12 cellular contexts compared by ENCODE assay signal in genomic region chr2:106124787-106125549, GRCh38.
A peak's percentile ranks its signal among the peaks of the same experiment; 100 is the strongest.
DNase-seq lines count a peak whose midpoint lies in the region; ATAC-seq, FAIRE-seq and TF ChIP-seq lines count a peak whose summit lies in the region.
"Had no signal": no experiment of that assay in that cellular context is flagged by ENCODE, and none has a peak within 500 bp of the region (broad histone marks: within the 10 kb centered on the region; RNA-seq: fewer than 3 reads in every experiment).

No MANE protein-coding gene starts in this region.

- H3K36me3 ChIP-seq in HCT116 (ENCODE audit: control insufficient read depth in 1 of 2, insufficient read depth in 2 of 2, low read length in 2 of 2) (peaks cover 0 to 7% of the 10 kb centered on the region in 2 experiments; a peak in 1 of 4 replicates), small intestine (ENCODE audit: control insufficient read depth in 2 of 2, insufficient read depth in 2 of 2, low read length in 2 of 2) (peaks cover 0 to 2% of the 10 kb centered on the region in 2 donors)

- H3K4me3 Mint-ChIP-seq in WTC11, result no peak overlapping the region

- H3K4me3 ChIP-seq in HCT116 (replicated peaks in 1 of 2; ENCODE audit: low read depth in 1 of 2, low read length in 2 of 2) (no peak overlapping the region), small intestine (ENCODE audit: low read depth in 1 of 2, low read length in 2 of 2) (no peak overlapping the region)

- H3K27ac ChIP-seq in HCT116 (ENCODE audit: low read depth, low read length) (no peak overlapping the region), small intestine (ENCODE audit: low read depth in 1 of 2, low read length in 1 of 2) (peak overlapping the region in 1 of 2 donors; percentile 24)

- intact Hi-C loops in HCT116 (cut with micrococcal nuclease), result no loop called here

- no peak overlapping the region for H3K9ac ChIP-seq in HCT116 (ENCODE audit: low read length)

- BruUV-seq in HCT116 (replicated peaks; lab: Mats Ljungman, UMichigan), result no TSS peak

- no peak for TF ChIP-seq POLR2A in HCT116 (IDR thresholded peaks at IDR 0.05; ENCODE audit: borderline replicate concordance, extremely low read depth, insufficient read depth, insufficient read length)

- CTCF ChIA-PET in HCT116 (lab: Charles Lee), result no interaction called here
- CTCF ChIA-PET in WTC11 (lab: Charles Lee), result interaction anchor here (1.4 kb wide), 1 partner anchor 20 kb away, joined by 4 read pairs; no protein-coding TSS in a partner anchor

- RAD21 ChIA-PET in HCT116 (lab: Charles Lee; ENCODE audit: low non-redundant PET in 1 of 2, low total read pairs in 2 of 2, uncharacterized antibody in 2 of 2, unreplicated experiment in 2 of 2), result no interaction called here

- no peak overlapping the region; the same call in 1 of the 2 replicates for H3K27ac Mint-ChIP-seq in WTC11

- no peaks in the 10 kb centered on the region for H3K27me3 Mint-ChIP-seq in WTC11 (ENCODE audit: low read depth)

- peaks cover 3% of the 10 kb centered on the region; the same call in 1 of the 2 replicates for H3K79me2 ChIP-seq in HCT116 (ENCODE audit: insufficient read depth, low read length)

- no peaks in the 10 kb centered on the region for H4K20me1 ChIP-seq in HCT116 (ENCODE audit: insufficient read depth)

- FAIRE-seq in small intestine (lab: Jason Lieb, UNC), result no peak

- WGBS in small intestine, 3 donors, result 88 to 91% (median 90%) methylated on average over 7 of the region's 7 CpGs

- H3K9me3 ChIP-seq in HCT116 (ENCODE audit: control insufficient read depth in 1 of 2, insufficient read depth in 1 of 2, low read depth in 1 of 2, low read length in 2 of 2), result no peaks in the 10 kb centered on the region
- no peaks in the 10 kb centered on the region for H3K9me3 ChIP-seq in small intestine (ENCODE audit: control insufficient read depth, low read depth)

- no peak for TF ChIP-seq RAD21 in HCT116 (IDR thresholded peaks at IDR 0.05; ENCODE audit: low read depth)

- no peak overlapping the region for H3K4me2 ChIP-seq in HCT116 (ENCODE audit: low read length)

- DNase-seq in HCT116 (ENCODE audit: low read depth, low spot score) (no peak), WTC11 (ENCODE audit: low spot score) (no peak), iris pigment epithelial cell (ENCODE audit: low read depth) (peak; percentile 47), small intestine (peak; percentile 29), C1 segment of cervical spinal cord (lab: John Stamatoyannopoulos, UW) (no peak), mesenteric fat pad (ENCODE audit: low spot score) (no peak)
- DNase-seq: activated T-cell treated with anti-CD3 and anti-CD28 coated beads for 4 hours, erythroblast, H7, NCI-H524, Right ventricle myocardium superior had no signal

- peaks cover 2 to 8% of the 10 kb centered on the region in 2 experiments for H3K4me1 ChIP-seq in HCT116 (ENCODE audit: control insufficient read depth in 1 of 2, insufficient read depth in 2 of 2, low read length in 2 of 2)
- H3K4me1 ChIP-seq in small intestine (ENCODE audit: control insufficient read depth in 2 of 2, insufficient read depth in 1 of 2, low read depth in 1 of 2, low read length in 1 of 2), result peaks cover 11 to 15% of the 10 kb centered on the region in 2 donors

- H2AFZ ChIP-seq in HCT116 (ENCODE audit: low read depth, low read length, poor library complexity, severe bottlenecking), result no peak overlapping the region

- ATAC-seq in HCT116 (peak; percentile 40; the same call in 1 of the 2 replicates), WTC11 (no peak), GM19463 (IDR thresholded peaks at IDR 0.05; ENCODE audit: unreplicated experiment) (no peak)

- TF ChIP-seq CTCF in HCT116 (IDR thresholded peaks at IDR 0.05 in 2 of 3, conservative IDR thresholded peaks at IDR 0.05 in 1 of 3; ENCODE audit: borderline replicate concordance in 1 of 3, insufficient read depth in 1 of 3, low read depth in 2 of 3, low read length in 2 of 3), result no peak
- no peak for TF ChIP-seq CTCF in WTC11 (IDR thresholded peaks at IDR 0.05)

- no peaks in the 10 kb centered on the region for H3K9me2 ChIP-seq in HCT116 (ENCODE audit: insufficient read depth)

- no peaks in the 10 kb centered on the region for H3K9me3 Mint-ChIP-seq in WTC11

- peaks cover 48% of the 10 kb centered on the region for H3K36me3 Mint-ChIP-seq in WTC11

- POLR2A ChIA-PET in HCT116 (lab: Charles Lee) (no interaction called here), WTC11 (lab: Charles Lee) (no interaction called here)

- H3K27me3 ChIP-seq in HCT116 (ENCODE audit: insufficient read depth, low read length) (no peaks in the 10 kb centered on the region), small intestine (ENCODE audit: control insufficient read depth in 2 of 2, insufficient read depth in 2 of 2, low read length in 2 of 2) (no peaks in the 10 kb centered on the region)

- peaks cover 6% of the 10 kb centered on the region for H3K4me1 Mint-ChIP-seq in WTC11

TF ChIP-seq in HCT116, 20 proteins besides CTCF, POLR2A, EP300 and RAD21:
- TF ChIP-seq ZNF274 (IDR thresholded peaks at IDR 0.05; ENCODE audit: low read depth, low read length), result no peak
- no peak for TF ChIP-seq SP1 (IDR thresholded peaks at IDR 0.05; ENCODE audit: low read depth)
- no peak for TF ChIP-seq REST (IDR thresholded peaks at IDR 0.05; ENCODE audit: low read depth)
- TF ChIP-seq POLR2AphosphoS5 (IDR thresholded peaks at IDR 0.05; ENCODE audit: low read depth, low read length), result no peak
- 0 out of 2 replicates have a peak, but pooled peaks have one; percentile 23 for TF ChIP-seq MAX (IDR thresholded peaks at IDR 0.05)
- no peak for TF ChIP-seq ZFX (IDR thresholded peaks at IDR 0.05)
TF ChIP-seq in HCT116: peak in this region for 1.

TF ChIP-seq in WTC11, 78 proteins besides CTCF, POLR2A, EP300 and RAD21:
- no peak for TF ChIP-seq GRHL2 (CRISPR knock-in tag; IDR thresholded peaks at IDR 0.05; ENCODE audit: insufficient replicate concordance, severe bottlenecking)
- no peak for TF ChIP-seq ETV6 (CRISPR knock-in tag; IDR thresholded peaks at IDR 0.05)
- TF ChIP-seq ZNF317 (CRISPR knock-in tag; IDR thresholded peaks at IDR 0.05; ENCODE audit: borderline replicate concordance, low read depth), result no peak
- TF ChIP-seq USF1 (CRISPR knock-in tag; IDR thresholded peaks at IDR 0.05), result no peak
- TF ChIP-seq ZNF671 (CRISPR knock-in tag; IDR thresholded peaks at IDR 0.05), result no peak
- TF ChIP-seq IRF2 (CRISPR knock-in tag; IDR thresholded peaks at IDR 0.05; ENCODE audit: borderline replicate concordance, low read depth), result no peak
- peak; percentile 8; the same call in 1 of the 2 replicates for TF ChIP-seq GABPB1 (CRISPR knock-in tag; IDR thresholded peaks at IDR 0.05)

Comparison
In these comparisons a context has a peak if more than half of its experiments do, and no peak if none do; other contexts are left out.
1. DNase-seq: peak in iris pigment epithelial cell (single experiment) and small intestine (single experiment); none in HCT116 (single experiment), WTC11 (single experiment), C1 segment of cervical spinal cord (0 of 14) and mesenteric fat pad (single experiment).
2. Of the 4 proteins assayed by ChIP-seq in both WTC11 and HCT116: peak only in WTC11: none; only in HCT116: MAX; in both: none; in neither: 3.